8 cellular contexts compared by ENCODE assay signal in genomic region chr6:158518196-158519127, GRCh38. TPM values are rescaled to one million over a fixed set of nuclear protein-coding genes. Genes with fewer than 3 reads are reported as not detected.
DNase-seq lines count a peak whose midpoint lies in the region; ATAC-seq and TF ChIP-seq lines count a peak whose summit lies in the region.

No MANE protein-coding gene starts in this region.

- peak overlapping the region; percentile 85 for H3K27ac Mint-ChIP-seq in T-helper 17 cell

- peak; percentile 56 for DNase-seq in 8988T
- DNase-seq in GM13977 (ENCODE audit: low spot score) = peak; percentile 76
- peak; percentile 47 for DNase-seq in NCI-H128 (lab: John Stamatoyannopoulos, UW; ENCODE audit: unreplicated experiment)
- peak in 2 of 3 donors; percentile 23 to 35 for DNase-seq in T-helper 17 cell
- peak; percentile 38 for DNase-seq in brain pericyte (ENCODE audit: low read depth, low spot score)
- DNase-seq in iPS-NIHi11 (ENCODE audit: low spot score) = peak; percentile 80
- peak; percentile 10 to 48 for DNase-seq in stimulated activated CD4-positive, alpha-beta T cell treated with anti-CD3 and anti-CD28 coated beads, Interleukin-12 subunit alpha, Interleukin-12 subunit beta, amount 100 ng/mL, for 24 hours (ENCODE audit: low read depth in 2 of 2)

- peak; percentile 73 for ATAC-seq in HG02840 (IDR thresholded peaks at IDR 0.05; ENCODE audit: low FRiP score, unreplicated experiment)
- ATAC-seq in T-helper 17 cell = peak; percentile 94

- H3K27me3 Mint-ChIP-seq in T-helper 17 cell = peaks cover 16% of the 10 kb centered on the region

- H3K4me3 Mint-ChIP-seq in T-helper 17 cell = peak overlapping the region; percentile 89

- H3K36me3 Mint-ChIP-seq in T-helper 17 cell (ENCODE audit: low read depth) = no peaks in the 10 kb centered on the region

- in situ Hi-C loops in GM13977 (cut with MboI; ENCODE audit: low pct_unique_long_range_greater_than_20kb, low sequenced_read_pairs, unreplicated experiment) = no loop called here

- peak; percentile 58 for TF ChIP-seq CTCF in GM13977 (IDR thresholded peaks at IDR 0.05; ENCODE audit: extremely low read depth, insufficient read depth, missing control alignments)

- H3K4me1 Mint-ChIP-seq in T-helper 17 cell = peaks cover 18% of the 10 kb centered on the region

- H3K9me3 ChIP-seq in T-helper 17 cell (ENCODE audit: control insufficient read depth, low read length, poor library complexity, severe bottlenecking) = no peaks in the 10 kb centered on the region

RNA-seq across cellular contexts. Expression of gene TMEM181, which starts 41.4 kb away (rescaled TPM):
- 10 to 100 TPM; 17.6 to 20.4 TPM for total RNA-seq in T-helper 17 cell

Comparison
In these comparisons a context has a peak if more than half of its experiments do, and no peak if none do; other contexts are left out.
1. Peak in every context shown above with its lines: DNase-seq and ATAC-seq.
2. DNase-seq: peak in every context shown above with its lines; median percentile 80 in iPS-NIHi11; 76 in GM13977; 56 in 8988T; 47 in NCI-H128; 38 in brain pericyte; 29 in T-helper 17 cell; 29 in stimulated activated CD4-positive, alpha-beta T cell treated with anti-CD3 and anti-CD28 coated beads, Interleukin-12 subunit alpha, Interleukin-12 subunit beta, amount 100 ng/mL, for 24 hours.